5 cellular contexts compared by ENCODE assay signal in genomic region chr18:74326786-74327185, GRCh38. TPM values are rescaled to one million over a fixed set of nuclear protein-coding genes. Genes with fewer than 3 reads are reported as not detected.
"Had no signal": no experiment of that assay in that cellular context is flagged by ENCODE, and none has a peak within 500 bp of the region (broad histone marks: within the 10 kb centered on the region; RNA-seq: fewer than 3 reads in every experiment).

No MANE protein-coding gene starts in this region.

RNA-seq across cellular contexts. Expression of gene C18orf63, which starts 11.1 kb away (rescaled TPM):
- total RNA-seq: NCI-H460, PC-9, Peyer's patch, Right ventricle myocardium superior, SJSA1 had no signal
